11 cellular contexts compared by ENCODE assay signal in the genomic region with DNA sequence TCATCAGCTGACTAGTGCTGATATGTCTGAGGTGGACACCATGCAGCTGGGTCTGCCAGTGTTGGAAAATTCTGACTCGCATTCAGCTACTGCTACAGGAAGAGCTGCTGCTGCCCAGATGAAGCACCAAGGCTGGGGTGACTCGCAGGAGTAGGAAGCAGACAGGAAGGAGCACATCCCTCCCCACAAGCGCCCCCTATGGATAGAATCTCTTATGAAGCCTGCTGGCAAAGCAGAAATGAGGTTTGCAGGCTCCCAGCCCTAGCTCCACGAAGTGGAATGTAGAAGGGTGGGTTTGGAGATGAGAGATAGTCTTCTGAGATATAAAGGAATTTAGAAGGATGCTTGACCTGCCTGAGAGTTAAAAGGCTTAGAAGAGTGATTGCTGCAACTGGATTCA.
DNase-seq lines count a peak whose midpoint lies in the region; ATAC-seq and TF ChIP-seq lines count a peak whose summit lies in the region.
"Had no signal": no experiment of that assay in that cellular context is flagged by ENCODE, and none has a peak within 500 bp of the region (broad histone marks: within the 10 kb centered on the region; RNA-seq: fewer than 3 reads in every experiment).

No MANE protein-coding gene starts in this region.

- H3K27me3 ChIP-seq in OCI-LY3 (ENCODE audit: low read depth, low read length) (peaks cover 5% of the 10 kb centered on the region), hepatocyte (no peaks in the 10 kb centered on the region), left lung (no peaks in the 10 kb centered on the region)

- TF ChIP-seq CTCF in CD14-positive monocyte (IDR thresholded peaks at IDR 0.05) (peak; percentile 20), GM12875 (IDR thresholded peaks at IDR 0.05; ENCODE audit: borderline replicate concordance, insufficient read depth, low read depth, low read length) (0 out of 2 replicates have a peak, but pooled peaks have one; percentile 18), OCI-LY3 (IDR thresholded peaks at IDR 0.05; ENCODE audit: low read depth, low read length) (peak; percentile 33), hepatocyte (IDR thresholded peaks at IDR 0.05; ENCODE audit: poor library complexity) (no peak), left lung (IDR thresholded peaks at IDR 0.05) (no peak)

- H3K9me3 ChIP-seq in OCI-LY3 (ENCODE audit: insufficient read depth, low read length) (no peaks in the 10 kb centered on the region), hepatocyte (ENCODE audit: low read depth) (no peaks in the 10 kb centered on the region), left lung (no peaks in the 10 kb centered on the region)

- ATAC-seq in GM18873 (IDR thresholded peaks at IDR 0.05; ENCODE audit: low FRiP score, unreplicated experiment) (no peak), left lung (no peak)
- ATAC-seq: CD8-positive, alpha-beta T cell had no signal

- H3K36me3 Mint-ChIP-seq in CD14-positive monocyte = no peaks in the 10 kb centered on the region
- H3K36me3 Mint-ChIP-seq: CD8-positive, alpha-beta T cell had no signal

- H3K27me3 Mint-ChIP-seq in CD14-positive monocyte (ENCODE audit: low read depth in 3 of 3) = peaks cover 0 to 3% (median 2%) of the 10 kb centered on the region in 3 donors
- H3K27me3 Mint-ChIP-seq: activated CD4-positive, alpha-beta T cell treated with anti-CD3 and anti-CD28 coated beads, Interleukin-2, amount 10 ng/mL, durations not matched to agents 7 days and 5 days had no signal

- H4K20me1 ChIP-seq in OCI-LY3 (ENCODE audit: insufficient read depth, low read length) (no peaks in the 10 kb centered on the region), hepatocyte (ENCODE audit: insufficient read depth, poor library complexity, severe bottlenecking) (no peaks in the 10 kb centered on the region)

- H3K4me3 Mint-ChIP-seq in CD14-positive monocyte = no peak overlapping the region
- H3K4me3 Mint-ChIP-seq: activated CD4-positive, alpha-beta T cell treated with anti-CD3 and anti-CD28 coated beads, Interleukin-2, amount 10 ng/mL, durations not matched to agents 7 days and 5 days; CD8-positive, alpha-beta T cell had no signal

- H3K27ac Mint-ChIP-seq in CD14-positive monocyte = no peak overlapping the region
- H3K27ac Mint-ChIP-seq: activated CD4-positive, alpha-beta T cell treated with anti-CD3 and anti-CD28 coated beads, Interleukin-2, amount 10 ng/mL, durations not matched to agents 7 days and 5 days; CD8-positive, alpha-beta T cell had no signal

- H3K4me3 ChIP-seq in GM12875 (ENCODE audit: low read depth, low read length) (no peak overlapping the region), OCI-LY3 (ENCODE audit: low read length) (no peak overlapping the region), hepatocyte (no peak overlapping the region), left lung (no peak overlapping the region)

- H3K27ac ChIP-seq in OCI-LY3 (ENCODE audit: low read length) = no peak overlapping the region
- no peak overlapping the region for H3K27ac ChIP-seq in hepatocyte
- no peak overlapping the region for H3K27ac ChIP-seq in left lung

- intact Hi-C loops in CD14-positive monocyte (cut with micrococcal nuclease) (no loop called here), left lung (cut with DNase I) (no loop called here)

- no peaks in the 10 kb centered on the region for H3K79me2 ChIP-seq in OCI-LY3 (ENCODE audit: low read length)
- H3K79me2 ChIP-seq in hepatocyte = no peaks in the 10 kb centered on the region

- no peaks in the 10 kb centered on the region for H3K36me3 ChIP-seq in OCI-LY3 (replicated peaks; ENCODE audit: low read depth, low read length)
- H3K36me3 ChIP-seq in hepatocyte (replicated peaks; ENCODE audit: insufficient read depth, low read depth) = no peaks in the 10 kb centered on the region
- no peaks in the 10 kb centered on the region for H3K36me3 ChIP-seq in left lung

- DNase-seq in CD14-positive monocyte (ENCODE audit: low spot score) (no peak), hepatocyte (ENCODE audit: low spot score) (peak; percentile 33), 8988T (no peak), left lung (no peak), SK-N-DZ (ENCODE audit: low spot score) (no peak)
- DNase-seq: activated CD4-positive, alpha-beta T cell treated with anti-CD3 and anti-CD28 coated beads, Interleukin-2, amount 10 ng/mL, durations not matched to agents 7 days and 5 days; CD8-positive, alpha-beta T cell; SIG-M5 had no signal

- H2AFZ ChIP-seq in OCI-LY3 (ENCODE audit: low read depth, low read length) (no peak overlapping the region), hepatocyte (no peak overlapping the region)

- no peak overlapping the region for H3K4me2 ChIP-seq in OCI-LY3 (ENCODE audit: low read length)
- H3K4me2 ChIP-seq in hepatocyte = no peak overlapping the region

- peaks cover 8% of the 10 kb centered on the region for H3K4me1 Mint-ChIP-seq in CD14-positive monocyte
- H3K4me1 Mint-ChIP-seq: activated CD4-positive, alpha-beta T cell treated with anti-CD3 and anti-CD28 coated beads, Interleukin-2, amount 10 ng/mL, durations not matched to agents 7 days and 5 days had no signal

- no peaks in the 10 kb centered on the region for H3K9me2 ChIP-seq in hepatocyte (replicated peaks; ENCODE audit: insufficient read depth)

- no peak overlapping the region for H3K9ac ChIP-seq in OCI-LY3 (ENCODE audit: low read length)

- H3K9me3 Mint-ChIP-seq in CD14-positive monocyte = peaks cover 0 to 2% (median 0%) of the 10 kb centered on the region in 7 donors
- H3K9me3 Mint-ChIP-seq: activated CD4-positive, alpha-beta T cell treated with anti-CD3 and anti-CD28 coated beads, Interleukin-2, amount 10 ng/mL, durations not matched to agents 7 days and 5 days; CD8-positive, alpha-beta T cell had no signal

- no peaks in the 10 kb centered on the region for H3K4me1 ChIP-seq in OCI-LY3 (ENCODE audit: low read length)
- H3K4me1 ChIP-seq in hepatocyte (ENCODE audit: insufficient read depth) = no peaks in the 10 kb centered on the region
- H3K4me1 ChIP-seq in left lung = no peaks in the 10 kb centered on the region

- WGBS in hepatocyte (ENCODE audit: low lambda C conversion rate, missing lambda C conversion rate) = 69% methylated on average over 4 of the region's 4 CpGs

Comparison
In these comparisons a context has a peak if more than half of its experiments do, and no peak if none do; other contexts are left out.
1. CTCF ChIP-seq: peak in CD14-positive monocyte (single experiment), GM12875 (single experiment) and OCI-LY3 (single experiment); none in hepatocyte (single experiment) and left lung (0 of 2).